8 cellular contexts compared by ENCODE assay signal in genomic region chr15:92383528-92384326, GRCh38. TPM values are rescaled to one million over a fixed set of nuclear protein-coding genes. Genes with fewer than 3 reads are reported as not detected.
DNase-seq lines count a peak whose midpoint lies in the region; ATAC-seq and TF ChIP-seq lines count a peak whose summit lies in the region.

No MANE protein-coding gene starts in this region.

- no peaks in the 10 kb centered on the region for H3K4me1 Mint-ChIP-seq in endothelial cell (ENCODE audit: unreplicated experiment)

- DNase-seq in Right ventricle myocardium superior (no peak), left cardiac atrium (no peak), LNCaP clone FGC (ENCODE audit: low read depth) (no peak), endothelial cell (ENCODE audit: low spot score) (peak; percentile 58), NCI-H1417 treated with DMSO at 0.1 percent for 48 hours (lab: John Stamatoyannopoulos, UW) (no peak), NCI-H69 (lab: John Stamatoyannopoulos, UW) (no peak), NCI-H1105 treated with DMSO at 0.1 percent for 48 hours (lab: John Stamatoyannopoulos, UW) (no peak)
- DNase-seq in stimulated activated CD4-positive, alpha-beta T cell treated with anti-CD3 and anti-CD28 coated beads, Interleukin-2, amount 100 ng/mL, for 24 hours = peak; percentile 28 to 46

- no peaks in the 10 kb centered on the region for H3K36me3 Mint-ChIP-seq in endothelial cell (ENCODE audit: low read depth, unreplicated experiment)

- no peak overlapping the region for H3K4me3 Mint-ChIP-seq in endothelial cell (ENCODE audit: unreplicated experiment)

- no peaks in the 10 kb centered on the region for H3K9me3 Mint-ChIP-seq in endothelial cell (ENCODE audit: unreplicated experiment)

- ATAC-seq in Right ventricle myocardium superior (ENCODE audit: poor library complexity) (peak; percentile 67), left cardiac atrium (no peak)

- H3K27me3 Mint-ChIP-seq in endothelial cell (ENCODE audit: unreplicated experiment) = no peaks in the 10 kb centered on the region

- H3K4me3 ChIP-seq in LNCaP clone FGC (ENCODE audit: low read depth, low read length) = no peak overlapping the region

- peak; percentile 80 for TF ChIP-seq CTCF in LNCaP clone FGC (IDR thresholded peaks at IDR 0.05; ENCODE audit: control insufficient read depth, extremely low read depth, insufficient read depth)
- TF ChIP-seq CTCF in endothelial cell (IDR thresholded peaks at IDR 0.05; ENCODE audit: unreplicated experiment) = peak; percentile 89

- intact Hi-C loops in Right ventricle myocardium superior (cut with DNase I) (loop anchor here (5.0 to 10.0 kb wide), 2 partner anchors 106 to 289 kb away; no protein-coding TSS in a partner anchor), left cardiac atrium (cut with DNase I) (loop anchor here (5.0 to 10.0 kb wide), 2 partner anchors 106 to 109 kb away; no protein-coding TSS in a partner anchor)

- H3K27ac Mint-ChIP-seq in endothelial cell (ENCODE audit: unreplicated experiment) = no peak overlapping the region

RNA-seq across cellular contexts. Expression of gene ST8SIA2, which starts 10.0 kb away (rescaled TPM):
- 2.0 TPM for total RNA-seq in Right ventricle myocardium superior
- total RNA-seq in left cardiac atrium = under 1 TPM; 0.24 to 0.31 TPM
- total RNA-seq in endothelial cell (ENCODE audit: unreplicated experiment) = 4.1 TPM

Comparison
In these comparisons a context has a peak if more than half of its experiments do, and no peak if none do; other contexts are left out.
1. DNase-seq: peak in endothelial cell (single experiment) and stimulated activated CD4-positive, alpha-beta T cell treated with anti-CD3 and anti-CD28 coated beads, Interleukin-2, amount 100 ng/mL, for 24 hours (2 of 2); none in Right ventricle myocardium superior (single experiment), left cardiac atrium (single experiment), LNCaP clone FGC (single experiment), NCI-H1417 treated with DMSO at 0.1 percent for 48 hours (single experiment), NCI-H69 (single experiment) and NCI-H1105 treated with DMSO at 0.1 percent for 48 hours (single experiment).